ENCODE assay signal across 8 cellular contexts in the genomic region with DNA sequence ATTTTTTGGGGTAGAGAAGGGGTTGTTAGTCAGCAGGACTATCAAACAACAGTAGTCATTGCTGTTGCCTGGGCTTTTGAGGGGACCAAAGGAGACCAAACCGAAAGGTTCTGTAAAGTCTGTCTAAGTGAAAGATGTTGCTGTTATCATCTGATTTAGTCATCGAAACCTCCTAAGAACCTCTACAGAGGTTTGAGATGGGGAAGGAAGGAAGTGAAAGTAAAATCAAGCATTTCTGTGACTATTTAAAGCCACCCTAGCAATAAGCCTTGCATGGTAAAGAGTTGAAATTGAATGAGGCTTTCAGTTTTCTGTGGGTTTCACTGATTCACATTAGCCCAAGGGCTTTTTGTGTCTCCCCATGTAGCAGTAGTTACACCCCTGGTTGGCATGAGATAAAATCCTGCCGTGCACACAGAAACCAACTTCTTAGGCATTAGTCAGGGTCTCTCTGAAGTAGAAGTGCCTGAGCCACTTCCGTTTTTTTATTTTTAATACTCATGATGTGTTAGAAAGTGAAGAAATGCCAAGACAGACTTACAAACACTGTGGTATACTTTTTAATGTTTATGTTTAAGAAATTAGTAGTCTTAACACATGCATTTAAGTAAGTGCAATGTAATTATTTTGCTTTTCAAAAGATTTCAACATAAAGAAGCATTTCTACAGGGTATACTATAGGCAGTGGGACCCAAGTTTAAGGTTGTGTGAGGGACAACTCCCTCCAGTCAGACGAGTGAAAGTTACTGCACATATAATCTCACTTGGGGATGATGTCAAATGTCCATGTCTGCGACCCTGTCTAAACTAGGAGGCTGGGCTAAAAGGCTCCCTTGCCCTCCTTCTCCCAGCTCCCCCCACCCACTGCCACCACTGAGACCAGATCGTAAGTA. TPM values are rescaled to one million over a fixed set of nuclear protein-coding genes. Genes with fewer than 3 reads are reported as not detected.
A peak's percentile ranks its signal among the peaks of the same experiment; 100 is the strongest.
DNase-seq lines count a peak whose midpoint lies in the region; ATAC-seq and TF ChIP-seq lines count a peak whose summit lies in the region.

No MANE protein-coding gene starts in this region.

- H3K36me3 ChIP-seq in lung (ENCODE audit: control insufficient read depth in 2 of 2, insufficient read depth in 2 of 2, low read length in 2 of 2) = no peaks in the 10 kb centered on the region
- H3K36me3 ChIP-seq in thymus (ENCODE audit: control insufficient read depth, insufficient read depth) = no peaks in the 10 kb centered on the region

- H3K4me3 ChIP-seq in lung (no peak overlapping the region), thymus (ENCODE audit: low read length) (peak overlapping the region; percentile 41)

- 32 to 40% methylated on average over 7 of the region's 7 CpGs for WGBS in lung, 2 donors
- whole genome bisulfite sequencing in thymus = 24% methylated on average over 7 of the region's 7 CpGs

- in situ Hi-C loops in ACHN (cut with HindIII; ENCODE audit: low pct_ligation_motif_present, low pct_unique_long_range_greater_than_20kb, low sequenced_read_pairs) = no loop called here

- H3K9me3 ChIP-seq in lung (ENCODE audit: control insufficient read depth in 2 of 2, insufficient read depth in 1 of 2, low read length in 1 of 2) (no peaks in the 10 kb centered on the region), thymus (ENCODE audit: control insufficient read depth) (no peaks in the 10 kb centered on the region)

- H3K4me1 ChIP-seq in lung (ENCODE audit: control insufficient read depth in 2 of 2, insufficient read depth in 2 of 2, low read length in 2 of 2) = peaks cover 3 to 6% of the 10 kb centered on the region in 2 donors
- H3K4me1 ChIP-seq in thymus (ENCODE audit: control insufficient read depth, insufficient read depth, low read length) = peaks cover 12% of the 10 kb centered on the region

- H3K27me3 ChIP-seq in lung (ENCODE audit: control insufficient read depth, insufficient read depth) (no peaks in the 10 kb centered on the region), thymus (ENCODE audit: control insufficient read depth, insufficient read depth) (no peaks in the 10 kb centered on the region)

- peak; percentile 91 for DNase-seq in RPMI8226
- peak; percentile 63 for DNase-seq in activated naive CD4-positive, alpha-beta T cell treated with anti-CD3 and anti-CD28 coated beads, Interleukin-2, amount 50 U/mL, for 16 hours
- no peak for DNase-seq in lung (ENCODE audit: low spot score)
- no peak for DNase-seq in NCI-H69 (lab: John Stamatoyannopoulos, UW)
- no peak for DNase-seq in ACHN

- no peak overlapping the region for H3K27ac ChIP-seq in lung (ENCODE audit: low read depth in 1 of 2, low read length in 1 of 2)
- H3K27ac ChIP-seq in thymus (ENCODE audit: low read depth) = no peak overlapping the region

- no peak for TF ChIP-seq CTCF in lung (IDR thresholded peaks at IDR 0.05; ENCODE audit: control extremely low read depth, extremely low read depth)

- ATAC-seq in GM18520 (IDR thresholded peaks at IDR 0.05; ENCODE audit: unreplicated experiment) (peak; percentile 95), HG02943 (IDR thresholded peaks at IDR 0.05; ENCODE audit: low read depth, unreplicated experiment) (peak; percentile 98), lung (ENCODE audit: insufficient read depth, low FRiP score) (peak; percentile 56)

RNA-seq across cellular contexts. Expression of gene DYRK2, which starts 50.4 kb away (rescaled TPM):
- total RNA-seq in lung = 10 to 100 TPM; 19.4 to 34.9 TPM
- polyA plus RNA-seq in lung (1 to 10 TPM; 3.1 to 5.9 TPM), thymus (11.8 TPM)

Comparison
In these comparisons a context has a peak if more than half of its experiments do, and no peak if none do; other contexts are left out.
1. DNase-seq: peak in RPMI8226 (single experiment) and activated naive CD4-positive, alpha-beta T cell treated with anti-CD3 and anti-CD28 coated beads, Interleukin-2, amount 50 U/mL, for 16 hours (single experiment); none in lung (single experiment), NCI-H69 (single experiment) and ACHN (single experiment).
2. Peak in every context shown above with its lines, with median percentiles within 50 percentile points of each other: ATAC-seq.